Comparison of ENCODE assay signal across 1 cellular context in genomic region chr2:234885884-234886283, GRCh38.
TF ChIP-seq lines count a peak whose summit lies in the region.

No MANE protein-coding gene starts in this region.

TF ChIP-seq in HepG2, 621 proteins besides CTCF, POLR2A, EP300 and RAD21 (continued from another document):
- TF ChIP-seq AHDC1 (CRISPR knock-in tag; IDR thresholded peaks at IDR 0.05; ENCODE audit: borderline replicate concordance) (peak; percentile 37; the same call in 1 of the 2 replicates), HNF4A (CRISPR knock-in tag; IDR thresholded peaks at IDR 0.05) (peak; percentile 33; the same call in 1 of the 2 replicates), IKZF5 (CRISPR knock-in tag; IDR thresholded peaks at IDR 0.05) (no peak), ATF7-NPFF (CRISPR knock-in tag; IDR thresholded peaks at IDR 0.05; ENCODE audit: low read depth) (no peak), ZBTB38 (CRISPR knock-in tag; IDR thresholded peaks at IDR 0.05) (peak; percentile 39; the same call in 1 of the 2 replicates)
